10 cellular contexts compared by ENCODE assay signal in genomic region chr2:39779926-39780325, GRCh38. TPM values are rescaled to one million over a fixed set of nuclear protein-coding genes. Genes with fewer than 3 reads are reported as not detected.
A peak's percentile ranks its signal among the peaks of the same experiment; 100 is the strongest.
DNase-seq lines count a peak whose midpoint lies in the region; ATAC-seq and TF ChIP-seq lines count a peak whose summit lies in the region.
"Had no signal": no experiment of that assay in that cellular context is flagged by ENCODE, and none has a peak within 500 bp of the region (broad histone marks: within the 10 kb centered on the region; RNA-seq: fewer than 3 reads in every experiment).

No MANE protein-coding gene starts in this region.

- H2AFZ ChIP-seq in PC-9: no peak overlapping the region

- H4K20me1 ChIP-seq in DOHH2 (ENCODE audit: control insufficient read depth, insufficient read depth, low read depth, low read length) (no peaks in the 10 kb centered on the region), PC-9 (ENCODE audit: insufficient read depth) (no peaks in the 10 kb centered on the region)

- peaks cover 4% of the 10 kb centered on the region for H3K9me3 Mint-ChIP-seq in endodermal cell

- H3F3A ChIP-seq in DOHH2 (ENCODE audit: control insufficient read depth, insufficient read depth): no peaks in the 10 kb centered on the region
- peaks cover 11% of the 10 kb centered on the region; the same call in 1 of the 2 replicates for H3F3A ChIP-seq in PC-9 (ENCODE audit: insufficient read depth, low read depth)

- intact Hi-C loops in PC-9 (cut with micrococcal nuclease; ENCODE audit: unreplicated experiment) (no loop called here), sciatic nerve (cut with DNase I) (no loop called here)

- H3K4me1 ChIP-seq in DOHH2 (ENCODE audit: control insufficient read depth, low read length): peaks cover 26% of the 10 kb centered on the region
- H3K4me1 ChIP-seq in PC-9 (replicated peaks; ENCODE audit: insufficient read depth): peaks cover 32% of the 10 kb centered on the region
- H3K4me1 ChIP-seq in endodermal cell (ENCODE audit: control insufficient read depth, insufficient read depth, low read length): peaks cover 2% of the 10 kb centered on the region

- H3K27me3 Mint-ChIP-seq in endodermal cell (ENCODE audit: insufficient read depth): no peaks in the 10 kb centered on the region

- BruUV-seq in PC-9 (replicated peaks; lab: Mats Ljungman, UMichigan): no TSS peak

- H3K9me2 ChIP-seq in DOHH2 (replicated peaks; ENCODE audit: control insufficient read depth, low read length) (no peaks in the 10 kb centered on the region), PC-9 (ENCODE audit: insufficient read depth) (no peaks in the 10 kb centered on the region)

- peaks cover 41% of the 10 kb centered on the region for H3K79me2 ChIP-seq in DOHH2 (ENCODE audit: control insufficient read depth, low read length)
- H3K79me2 ChIP-seq in PC-9 (ENCODE audit: low read depth): peaks cover 40% of the 10 kb centered on the region

- H3K4me2 ChIP-seq in DOHH2 (ENCODE audit: low read length) (peak overlapping the region; percentile 72), PC-9 (peak overlapping the region; percentile 85; the same call in 1 of the 2 replicates)

- POLR2A ChIA-PET in PC-9 (lab: Charles Lee; ENCODE audit: unreplicated experiment): no interaction called here

- peaks cover 16% of the 10 kb centered on the region for H3K4me1 Mint-ChIP-seq in endodermal cell

- H3K27me3 ChIP-seq in DOHH2 (ENCODE audit: control insufficient read depth, low read length): no peaks in the 10 kb centered on the region
- H3K27me3 ChIP-seq in PC-9 (ENCODE audit: insufficient read depth, low read depth): no peaks in the 10 kb centered on the region
- H3K27me3 ChIP-seq in endodermal cell (ENCODE audit: control insufficient read depth, insufficient read depth, low read length, poor library complexity, severe bottlenecking): no peaks in the 10 kb centered on the region

- H3K27ac ChIP-seq in DOHH2 (ENCODE audit: low read depth, low read length) (no peak overlapping the region), PC-9 (no peak overlapping the region), endodermal cell (ENCODE audit: low read depth, low read length) (no peak overlapping the region)

- CTCF ChIA-PET in PC-9 (lab: Charles Lee): interaction anchor here (0.7 kb wide), 1 partner anchor 1053 kb away, joined by 3 read pairs; no protein-coding TSS in a partner anchor

- 91 to 100% methylated on average over 6 of the region's 6 CpGs for WGBS in endodermal cell (ENCODE audit: insufficient coverage in 1 of 2, insufficient read length in 1 of 2), 2 experiments

- DNase-seq in PC-9: no peak
- no peak for DNase-seq in endodermal cell
- no peak for DNase-seq in sciatic nerve (ENCODE audit: low spot score)
- DNase-seq in midbrain (lab: John Stamatoyannopoulos, UW): no peak
- DNase-seq in HCEC 1CT: no peak
- DNase-seq: NCI-H1930; stimulated activated CD4-positive, alpha-beta T cell treated with anti-CD3 and anti-CD28 coated beads, Interleukin-4, amount 100 ng/mL, for 24 hours had no signal

- no peak overlapping the region for H3K9ac ChIP-seq in endodermal cell (ENCODE audit: extremely low read depth, low read length, poor library complexity, severe bottlenecking)

- H3K9me3 ChIP-seq in DOHH2 (ENCODE audit: control insufficient read depth, insufficient read depth, low read length): no peaks in the 10 kb centered on the region
- no peaks in the 10 kb centered on the region for H3K9me3 ChIP-seq in PC-9 (ENCODE audit: insufficient read depth, low read depth)
- H3K9me3 ChIP-seq in endodermal cell (ENCODE audit: control insufficient read depth, low read length): peaks cover 8% of the 10 kb centered on the region

- H3K4me3 Mint-ChIP-seq in endodermal cell: peak overlapping the region; percentile 76

- TF ChIP-seq CTCF in DOHH2 (IDR thresholded peaks at IDR 0.05; ENCODE audit: low read depth, low read length, poor library complexity, severe bottlenecking) (no peak), PC-9 (conservative IDR thresholded peaks at IDR 0.05) (no peak), endodermal cell (conservative IDR thresholded peaks at IDR 0.05) (no peak)

- H3K4me3 ChIP-seq in DOHH2 (ENCODE audit: low read length) (peak overlapping the region; percentile 80; the same call in 1 of the 2 replicates), PC-9 (no peak overlapping the region), endodermal cell (ENCODE audit: low read length) (no peak overlapping the region)

- ATAC-seq in sciatic nerve (peak; percentile 8), HG03354 (IDR thresholded peaks at IDR 0.05; ENCODE audit: poor library complexity, severe bottlenecking, unreplicated experiment) (no peak), GM18502 (IDR thresholded peaks at IDR 0.05; ENCODE audit: poor library complexity, unreplicated experiment) (no peak)

- H3K36me3 ChIP-seq in DOHH2 (ENCODE audit: control insufficient read depth, low read length) (peaks cover 23% of the 10 kb centered on the region), PC-9 (ENCODE audit: low read depth) (peaks cover 24% of the 10 kb centered on the region), endodermal cell (ENCODE audit: control insufficient read depth, insufficient read depth, low read length) (peaks cover 8% of the 10 kb centered on the region)

- no peak overlapping the region for H3K27ac Mint-ChIP-seq in endodermal cell

- peaks cover 14% of the 10 kb centered on the region for H3K36me3 Mint-ChIP-seq in endodermal cell (ENCODE audit: low read depth)

RNA-seq across cellular contexts. Expression of gene THUMPD2, which starts 0.9 kb away (rescaled TPM):
- total RNA-seq in PC-9 (2021) (7.9 and 11.3 TPM in 2 replicates), endodermal cell (10 to 100 TPM; 11.3 to 13.6 TPM), sciatic nerve (17.8 TPM)
- 14.2 TPM for polyA plus RNA-seq in endodermal cell (2013, experiment 1 of 2)
- polyA plus RNA-seq in endodermal cell (2013, experiment 2 of 2): 11.5 TPM
